11 cellular contexts compared by ENCODE assay signal in the genomic region with DNA sequence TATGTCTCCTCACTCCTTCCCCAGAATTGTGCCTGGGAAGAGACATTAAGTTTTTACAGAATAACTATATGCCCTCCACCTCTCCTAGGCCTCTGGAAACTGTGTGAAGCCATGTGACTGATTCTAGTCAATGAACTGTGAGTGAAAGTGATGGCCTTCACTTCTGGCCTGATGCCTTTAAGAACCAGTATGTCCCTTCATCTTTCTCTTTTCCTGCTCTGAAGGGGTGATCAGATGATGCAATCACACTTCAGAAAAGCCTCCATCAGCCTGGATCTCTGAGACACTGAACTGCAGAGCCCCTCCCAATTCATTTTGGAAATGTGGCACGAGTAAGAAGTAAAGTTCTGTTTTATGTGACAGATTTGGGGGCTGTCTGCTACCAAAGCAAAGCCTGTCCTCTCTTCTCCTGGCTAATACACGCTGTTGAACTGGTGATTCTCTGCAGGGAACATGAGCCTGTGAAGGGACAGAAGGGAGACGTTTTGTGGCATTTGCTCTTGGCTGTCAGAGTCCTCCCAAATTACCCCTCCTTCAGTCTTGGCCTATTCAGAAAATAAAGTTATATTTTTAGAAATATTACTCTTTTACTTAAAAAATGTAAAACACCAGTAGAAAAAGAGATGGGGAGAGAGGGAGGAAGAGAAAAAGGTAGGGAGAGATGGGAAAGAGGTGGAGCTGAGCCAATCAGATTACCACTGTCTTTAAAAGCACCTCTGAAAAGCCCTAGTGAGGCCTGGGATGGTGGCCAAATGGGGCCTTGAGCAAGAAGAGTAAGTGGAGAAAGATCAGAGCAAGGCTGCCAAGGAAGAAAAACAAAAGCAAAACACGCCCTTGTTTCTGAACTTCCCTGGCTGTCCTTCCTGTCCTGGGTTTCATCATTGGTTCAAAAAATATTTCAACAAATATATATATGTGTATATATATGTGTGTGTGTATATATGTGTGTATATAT. TPM values are rescaled to one million over a fixed set of nuclear protein-coding genes. Genes with fewer than 3 reads are reported as not detected.
A peak's percentile ranks its signal among the peaks of the same experiment; 100 is the strongest.
DNase-seq lines count a peak whose midpoint lies in the region; ATAC-seq and TF ChIP-seq lines count a peak whose summit lies in the region.
"Had no signal": no experiment of that assay in that cellular context is flagged by ENCODE, and none has a peak within 500 bp of the region (broad histone marks: within the 10 kb centered on the region; RNA-seq: fewer than 3 reads in every experiment).

No MANE protein-coding gene starts in this region.

- H3K9ac ChIP-seq in parathyroid adenoma: no peak overlapping the region

- H3K79me2 ChIP-seq in parathyroid adenoma: no peaks in the 10 kb centered on the region

- H3K27ac ChIP-seq in parathyroid adenoma: peak overlapping the region; percentile 89

- H3K9me3 ChIP-seq in parathyroid adenoma (ENCODE audit: control insufficient read depth, low read length): no peaks in the 10 kb centered on the region

- ATAC-seq in stimulated activated naive CD8-positive, alpha-beta T cell treated with anti-CD3 and anti-CD28 coated beads, Interleukin-15, Interleukin-2, amounts not matched to agents 100 U/mL and 50 U/mL, for 24 hours: no peak
- ATAC-seq: activated naive CD4-positive, alpha-beta T cell treated with anti-CD3 and anti-CD28 coated beads, Interleukin-2, amount 50 U/mL, for 72 hours had no signal

- no peaks in the 10 kb centered on the region for H3K36me3 ChIP-seq in parathyroid adenoma (ENCODE audit: control insufficient read depth, insufficient read depth, low read length)

- DNase-seq in DMS 273 treated with DMSO at 0.1 percent for 48 hours (lab: John Stamatoyannopoulos, UW) (peak; percentile 55), RPMI7951 (ENCODE audit: low read depth) (peak; percentile 81), fibroblast of the aortic adventitia (ENCODE audit: low read depth) (peak; percentile 94), GM20000 (ENCODE audit: low spot score) (no peak), foreskin melanocyte (no peak), NCI-H748 treated with DMSO at 0.1 percent for 48 hours (lab: John Stamatoyannopoulos, UW) (no peak)
- no peak for DNase-seq in stimulated activated naive CD8-positive, alpha-beta T cell treated with anti-CD3 and anti-CD28 coated beads, Interleukin-15, Interleukin-2, amounts not matched to agents 100 U/mL and 50 U/mL, for 24 hours
- DNase-seq: islet precursor cell, KBM-7 had no signal

- H3K4me2 ChIP-seq in parathyroid adenoma (ENCODE audit: low read length): no peak overlapping the region

- H3K4me3 ChIP-seq in fibroblast of the aortic adventitia (ENCODE audit: low read depth, low read length) (no peak overlapping the region), parathyroid adenoma (ENCODE audit: low read depth, low read length) (no peak overlapping the region)

- no peaks in the 10 kb centered on the region for H3K27me3 ChIP-seq in parathyroid adenoma (ENCODE audit: control insufficient read depth, insufficient read depth, low read length)

- H2AFZ ChIP-seq in parathyroid adenoma: peak overlapping the region; percentile 80

- H3K4me1 ChIP-seq in parathyroid adenoma: peaks cover 20% of the 10 kb centered on the region

- TF ChIP-seq CTCF in fibroblast of the aortic adventitia (IDR thresholded peaks at IDR 0.05; ENCODE audit: insufficient read depth, low read length) (no peak), parathyroid adenoma (IDR thresholded peaks at IDR 0.05) (no peak), GM20000 (IDR thresholded peaks at IDR 0.05; ENCODE audit: extremely low read depth, missing control alignments) (no peak)

RNA-seq across cellular contexts. Expression of gene RYK, which starts 40.9 kb away (rescaled TPM):
- 88.9 and 89.6 TPM in 2 replicates for total RNA-seq in RPMI7951 (2014; rRNA removed; shearing (Covaris generic))
- total RNA-seq in fibroblast of the aortic adventitia (ENCODE audit: low replicate concordance): 36.5 and 87.2 TPM in 2 replicates

Comparison
In these comparisons a context has a peak if more than half of its experiments do, and no peak if none do; other contexts are left out.
1. DNase-seq: peak in DMS 273 treated with DMSO at 0.1 percent for 48 hours (single experiment), RPMI7951 (single experiment) and fibroblast of the aortic adventitia (single experiment); none in GM20000 (single experiment), stimulated activated naive CD8-positive, alpha-beta T cell treated with anti-CD3 and anti-CD28 coated beads, Interleukin-15, Interleukin-2, amounts not matched to agents 100 U/mL and 50 U/mL, for 24 hours (single experiment), foreskin melanocyte (single experiment) and NCI-H748 treated with DMSO at 0.1 percent for 48 hours (single experiment).